Comparison of ENCODE assay signal across 10 cellular contexts in the genomic region with DNA sequence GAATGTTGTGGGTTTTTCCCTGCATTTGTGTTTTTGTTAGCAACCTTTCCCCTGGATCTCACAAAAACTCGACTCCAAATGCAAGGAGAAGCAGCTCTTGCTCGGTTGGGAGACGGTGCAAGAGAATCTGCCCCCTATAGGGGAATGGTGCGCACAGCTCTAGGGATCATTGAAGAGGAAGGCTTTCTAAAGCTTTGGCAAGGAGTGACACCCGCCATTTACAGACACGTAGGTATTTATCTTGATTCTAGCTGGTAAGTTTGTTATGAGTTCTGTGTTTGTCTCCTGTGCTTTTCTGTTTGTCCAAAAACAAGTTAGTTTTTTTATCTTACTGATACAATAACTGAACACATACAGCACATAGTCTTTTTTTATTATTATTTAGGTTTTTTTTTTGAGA. TPM values are rescaled to one million over a fixed set of nuclear protein-coding genes. Genes with fewer than 3 reads are reported as not detected.
DNase-seq lines count a peak whose midpoint lies in the region; TF ChIP-seq lines count a peak whose summit lies in the region.
"Had no signal": no experiment of that assay in that cellular context is flagged by ENCODE, and none has a peak within 500 bp of the region (broad histone marks: within the 10 kb centered on the region; RNA-seq: fewer than 3 reads in every experiment).

No MANE protein-coding gene starts in this region.

- peak overlapping the region; percentile 96 for H3K4me2 ChIP-seq in Karpas-422 (ENCODE audit: low read depth, low read length, poor library complexity, severe bottlenecking)

- H3K9ac ChIP-seq in Karpas-422 (ENCODE audit: low read length): no peak overlapping the region

- no peaks in the 10 kb centered on the region for H3K9me2 ChIP-seq in Karpas-422 (replicated peaks; ENCODE audit: insufficient read depth, low read length)

- no peaks in the 10 kb centered on the region for H3K9me3 ChIP-seq in Karpas-422 (ENCODE audit: low read length)

- H4K20me1 ChIP-seq in Karpas-422 (ENCODE audit: insufficient read depth, low read depth, low read length): no peaks in the 10 kb centered on the region

- H3K79me2 ChIP-seq in Karpas-422 (ENCODE audit: low read length): peaks cover 66% of the 10 kb centered on the region

- H3K27ac ChIP-seq in Karpas-422 (ENCODE audit: low read length): no peak overlapping the region; the same call in 1 of the 2 replicates
- no peak overlapping the region for H3K27ac ChIP-seq in brain microvascular endothelial cell

- H3K4me3 ChIP-seq in Karpas-422 (ENCODE audit: low read length): no peak overlapping the region
- H3K4me3 ChIP-seq in brain microvascular endothelial cell (ENCODE audit: low read depth, low read length): no peak overlapping the region

- H3K36me3 ChIP-seq in Karpas-422 (ENCODE audit: insufficient read depth, low read length) (peaks cover 39% of the 10 kb centered on the region), brain microvascular endothelial cell (replicated peaks) (no peaks in the 10 kb centered on the region)

- in situ Hi-C loops in brain microvascular endothelial cell (cut with HindIII; ENCODE audit: low pct_ligation_motif_present, low sequenced_read_pairs): no loop called here

- peak; percentile 78 for DNase-seq in ELF-1 (ENCODE audit: low read depth, low spot score)
- DNase-seq in Karpas-422: peak; percentile 64
- no peak for DNase-seq in brain microvascular endothelial cell
- DNase-seq in medulla oblongata (ENCODE audit: extremely low spot score): peak; percentile 30
- no peak for DNase-seq in activated T-cell treated with anti-CD3 and anti-CD28 coated beads, Interleukin-2, amount 50 U/mL, for 48 hours
- DNase-seq in OCI-M2 (lab: John Stamatoyannopoulos, UW; ENCODE audit: unreplicated experiment): no peak
- no peak for DNase-seq in stimulated activated CD4-positive, alpha-beta T cell treated with anti-CD3 and anti-CD28 coated beads, Interleukin-4, amount 100 ng/mL, for 4 hours
- no peak for DNase-seq in NCI-H1694 treated with DMSO at 0.1 percent for 48 hours (lab: John Stamatoyannopoulos, UW)
- DNase-seq: activated naive CD8-positive, alpha-beta T cell treated with anti-CD3 and anti-CD28 coated beads, Interleukin-2, amount 50 U/mL, for 24 hours; NCI-H2107 had no signal

- H3K27me3 ChIP-seq in Karpas-422 (ENCODE audit: low read length) (no peaks in the 10 kb centered on the region), brain microvascular endothelial cell (replicated peaks) (no peaks in the 10 kb centered on the region)

- H3K4me1 ChIP-seq in Karpas-422 (ENCODE audit: low read length): peaks cover 24% of the 10 kb centered on the region

- peak; percentile 72 for TF ChIP-seq CTCF in brain microvascular endothelial cell (IDR thresholded peaks at IDR 0.05; ENCODE audit: low read depth, low read length, missing control alignments)

- H2AFZ ChIP-seq in Karpas-422 (ENCODE audit: low read length): no peak overlapping the region

RNA-seq across cellular contexts. Expression of gene SLC25A27, which starts 3.0 kb away (rescaled TPM):
- total RNA-seq in Karpas-422 (2014; rRNA removed; shearing (Covaris generic); ENCODE audit: low replicate concordance): 167 and 178 TPM in 2 replicates

RNA-seq across cellular contexts. Expression of gene CYP39A1, which starts 3.2 kb away (rescaled TPM):
- total RNA-seq in Karpas-422 (2014; rRNA removed; shearing (Covaris generic); ENCODE audit: low replicate concordance): 8.2 and 15.4 TPM in 2 replicates

RNA-seq across cellular contexts. Expression of gene TDRD6, which starts 31.9 kb away (rescaled TPM):
- total RNA-seq in Karpas-422 (2014; rRNA removed; shearing (Covaris generic); ENCODE audit: low replicate concordance): 3.5 and 5.4 TPM in 2 replicates

Comparison
In these comparisons a context has a peak if more than half of its experiments do, and no peak if none do; other contexts are left out.
1. DNase-seq: peak in ELF-1 (single experiment), Karpas-422 (single experiment) and medulla oblongata (single experiment); none in brain microvascular endothelial cell (single experiment), activated T-cell treated with anti-CD3 and anti-CD28 coated beads, Interleukin-2, amount 50 U/mL, for 48 hours (0 of 2), OCI-M2 (single experiment), stimulated activated CD4-positive, alpha-beta T cell treated with anti-CD3 and anti-CD28 coated beads, Interleukin-4, amount 100 ng/mL, for 4 hours (0 of 2) and NCI-H1694 treated with DMSO at 0.1 percent for 48 hours (single experiment).